Comparison of ENCODE assay signal across 8 cellular contexts in genomic region chr10:26860026-26860541, GRCh38. TPM values are rescaled to one million over a fixed set of nuclear protein-coding genes. Genes with fewer than 3 reads are reported as not detected.
DNase-seq lines count a peak whose midpoint lies in the region; ATAC-seq, FAIRE-seq and TF ChIP-seq lines count a peak whose summit lies in the region.

No MANE protein-coding gene starts in this region.

- no peaks in the 10 kb centered on the region for H4K20me1 ChIP-seq in K562 (replicated peaks; ENCODE audit: control insufficient read depth, insufficient read depth, low read length)

- no peaks in the 10 kb centered on the region for H3K36me3 ChIP-seq in K562 (ENCODE audit: control insufficient read depth, insufficient read depth, low read length)
- H3K36me3 ChIP-seq in iPS-18a (ENCODE audit: control insufficient read depth, low read depth, low read length): no peaks in the 10 kb centered on the region
- H3K36me3 ChIP-seq in skeletal muscle tissue (ENCODE audit: control insufficient read depth in 3 of 3, insufficient read depth in 3 of 3, low read length in 3 of 3): no peaks in the 10 kb centered on the region

- H3K9me3 ChIP-seq in K562 (replicated peaks; ENCODE audit: control insufficient read depth, insufficient read depth, low read depth, low read length) (no peaks in the 10 kb centered on the region), iPS-18a (ENCODE audit: control insufficient read depth, low read depth, low read length) (no peaks in the 10 kb centered on the region), skeletal muscle tissue (ENCODE audit: control insufficient read depth in 3 of 3, low read length in 3 of 3) (no peaks in the 10 kb centered on the region)

- CTCF ChIA-PET in K562 (lab: Yijun Ruan, JAX; ENCODE audit: low intra/inter-chr PET ratio): interaction anchor here (2.4 kb wide), 1 partner anchor 22 kb away, joined by 11 read pairs; no protein-coding TSS in a partner anchor

- ATAC-seq in GM19463 (IDR thresholded peaks at IDR 0.05; ENCODE audit: unreplicated experiment): peak; percentile 16
- ATAC-seq in K562: peak; percentile 75

- in situ Hi-C loops in K562 (cut with MboI): no loop called here

- DNase-seq in CD1c-positive myeloid dendritic cell (ENCODE audit: extremely low spot score) (peak; percentile 72), HTR-8/SVneo (ENCODE audit: insufficient read length, low spot score) (peak; percentile 42), T-helper 9 cell (peak; percentile 51), K562 (ENCODE audit: extremely low read depth in 1 of 4, low spot score in 3 of 4) (peak; percentile 51 to 80 (median 62)), NCI-H2196 (lab: John Stamatoyannopoulos, UW; ENCODE audit: unreplicated experiment) (no peak)

- peak overlapping the region; percentile 92 for H3K4me2 ChIP-seq in K562 (ENCODE audit: insufficient read depth, low read length)

- FAIRE-seq in HTR-8/SVneo (lab: Jason Lieb, UNC): no peak
- no peak for FAIRE-seq in K562 (lab: Jason Lieb, UNC)

- H3K4me1 ChIP-seq in K562 (replicated peaks in 1 of 2; ENCODE audit: control insufficient read depth in 2 of 2, insufficient read depth in 2 of 2, low read length in 2 of 2) (peaks cover 3 to 14% of the 10 kb centered on the region in 2 experiments; a peak in 4 of 5 replicates), iPS-18a (ENCODE audit: control insufficient read depth, low read depth, low read length) (peaks cover 12% of the 10 kb centered on the region), skeletal muscle tissue (ENCODE audit: control insufficient read depth in 3 of 3, insufficient read depth in 3 of 3, low read length in 3 of 3) (peaks cover 13 to 17% (median 17%) of the 10 kb centered on the region in 3 donors)

- no TSS peak for BruUV-seq in K562 (replicated peaks; lab: Mats Ljungman, UMichigan)

- 0% methylated on average over 5 of the region's 36 CpGs for WGBS in K562 (ENCODE audit: insufficient coverage, low coverage, missing lambda C conversion rate)

- POLR2A ChIA-PET in K562 (lab: Yijun Ruan, JAX): interaction anchor here (1.0 to 1.6 kb wide), 3 partner anchors 11 to 184 kb away, joined by 4 to 6 read pairs (median 4); no protein-coding TSS in a partner anchor

- H3K27me3 ChIP-seq in K562 (ENCODE audit: control insufficient read depth in 2 of 2, insufficient read depth in 2 of 2, low read length in 2 of 2) (0 out of 5 replicates have a peak, but pooled peaks cover 4 to 5% of the 10 kb centered on the region in 2 experiments), iPS-18a (ENCODE audit: control insufficient read depth, insufficient read depth, low read length) (no peaks in the 10 kb centered on the region), skeletal muscle tissue (ENCODE audit: control insufficient read depth in 3 of 3, insufficient read depth in 3 of 3, low read length in 3 of 3) (no peaks in the 10 kb centered on the region)

- H3K9me1 ChIP-seq in K562 (ENCODE audit: control insufficient read depth, insufficient read depth, low read length): no peaks in the 10 kb centered on the region

- no peak for TF ChIP-seq EP300 in K562 (IDR thresholded peaks at IDR 0.05; ENCODE audit: low read length)

- H3K79me2 ChIP-seq in K562 (ENCODE audit: control insufficient read depth, insufficient read depth, low read length): peaks cover 56% of the 10 kb centered on the region

- peak overlapping the region; percentile 98 for H2AFZ ChIP-seq in K562 (ENCODE audit: low read depth, low read length)

- no peak for TF ChIP-seq CTCF in K562 (IDR thresholded peaks at IDR 0.05 in 2 of 3, conservative IDR thresholded peaks at IDR 0.05 in 1 of 3; ENCODE audit: insufficient read depth in 2 of 3, low read depth in 1 of 3, low read length in 3 of 3)

- H3K4me3 ChIP-seq in K562 (peak overlapping the region; percentile 100), iPS-18a (ENCODE audit: low read length) (peak overlapping the region; percentile 97), skeletal muscle tissue (ENCODE audit: low read length in 3 of 3) (peak overlapping the region; percentile 82 to 98 (median 95))

- TF ChIP-seq RAD21 in K562 (CRISPR knock-in tag; conservative IDR thresholded peaks at IDR 0.05 in 1 of 2, IDR thresholded peaks at IDR 0.05 in 1 of 2): no peak

- H3K27ac ChIP-seq in K562 (ENCODE audit: extremely low read depth, low read depth, low read length) (peak overlapping the region; percentile 94), iPS-18a (ENCODE audit: low read length) (no peak overlapping the region), skeletal muscle tissue (ENCODE audit: low read depth, low read length) (peak overlapping the region; percentile 96)

- intact Hi-C loops in K562 (cut with micrococcal nuclease): loop anchor here (5.0 to 10.0 kb wide), 2 partner anchors 103 to 295 kb away; partner anchors contain the start of genes MASTL and YME1L1

- no peak for TF ChIP-seq POLR2A in K562 (conservative IDR thresholded peaks at IDR 0.05)

- peak overlapping the region; percentile 92 to 97 for H3K9ac ChIP-seq in K562 (ENCODE audit: insufficient read depth in 1 of 2, low read depth in 2 of 2, low read length in 2 of 2)
- peak overlapping the region; percentile 91 for H3K9ac ChIP-seq in iPS-18a (ENCODE audit: low read length)
- H3K9ac ChIP-seq in skeletal muscle tissue (ENCODE audit: low read depth in 1 of 3, low read length in 3 of 3): peak overlapping the region; percentile 88 to 90 (median 89)

TF ChIP-seq in K562, 482 proteins besides CTCF, POLR2A, EP300 and RAD21 (continues in another document):
- TF ChIP-seq NFIC (IDR thresholded peaks at IDR 0.05) (no peak), RBBP5 (IDR thresholded peaks at IDR 0.05; ENCODE audit: borderline replicate concordance, insufficient read depth, low read length, poor library complexity, severe bottlenecking) (no peak), ZNF785 (CRISPR knock-in tag; IDR thresholded peaks at IDR 0.05) (no peak), ZBED1 (IDR thresholded peaks at IDR 0.05) (no peak), RBM22 (IDR thresholded peaks at IDR 0.05; ENCODE audit: low read depth, low read length, poor library complexity, severe bottlenecking) (peak; percentile 56), ESRRB (CRISPR knock-in tag; IDR thresholded peaks at IDR 0.05; ENCODE audit: borderline replicate concordance) (no peak), BRD4 (IDR thresholded peaks at IDR 0.05) (no peak), L3MBTL2 (IDR thresholded peaks at IDR 0.05) (no peak), SRSF9 (IDR thresholded peaks at IDR 0.05; ENCODE audit: borderline replicate concordance, low read depth, low read length) (no peak), CHD1 (IDR thresholded peaks at IDR 0.05; ENCODE audit: low read length) (no peak), NFYB (IDR thresholded peaks at IDR 0.05; ENCODE audit: extremely low read depth, insufficient read length) (no peak), KLF10 (CRISPR knock-in tag; IDR thresholded peaks at IDR 0.05) (no peak), ZNF830 (CRISPR knock-in tag; IDR thresholded peaks at IDR 0.05) (no peak), FOXK2 (conservative IDR thresholded peaks at IDR 0.05 in 1 of 2, IDR thresholded peaks at IDR 0.05 in 1 of 2; ENCODE audit: low read depth in 2 of 2) (peak in 1 of 2 experiments; percentile 29; a peak in 1 of 4 replicates)
- TF ChIP-seq, protein P1, sequence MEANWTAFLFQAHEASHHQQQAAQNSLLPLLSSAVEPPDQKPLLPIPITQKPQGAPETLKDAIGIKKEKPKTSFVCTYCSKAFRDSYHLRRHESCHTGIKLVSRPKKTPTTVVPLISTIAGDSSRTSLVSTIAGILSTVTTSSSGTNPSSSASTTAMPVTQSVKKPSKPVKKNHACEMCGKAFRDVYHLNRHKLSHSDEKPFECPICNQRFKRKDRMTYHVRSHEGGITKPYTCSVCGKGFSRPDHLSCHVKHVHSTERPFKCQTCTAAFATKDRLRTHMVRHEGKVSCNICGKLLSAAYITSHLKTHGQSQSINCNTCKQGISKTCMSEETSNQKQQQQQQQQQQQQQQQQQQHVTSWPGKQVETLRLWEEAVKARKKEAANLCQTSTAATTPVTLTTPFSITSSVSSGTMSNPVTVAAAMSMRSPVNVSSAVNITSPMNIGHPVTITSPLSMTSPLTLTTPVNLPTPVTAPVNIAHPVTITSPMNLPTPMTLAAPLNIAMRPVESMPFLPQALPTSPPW (CRISPR knock-in tag; IDR thresholded peaks at IDR 0.05): peak; percentile 77

RNA-seq across cellular contexts. Expression of gene ABI1, which starts 0.7 kb away (rescaled TPM):
- 18.6 and 42.7 TPM in 2 replicates for total RNA-seq in K562 (2011; cell fraction: chromatin; rRNA removed; ENCODE audit: low replicate concordance)
- total RNA-seq in K562 (2011; cell fraction: nucleolus; rRNA removed): 9.8 and 10.5 TPM in 2 replicates
- total RNA-seq in K562 (2011; cell fraction: nucleoplasm; rRNA removed): 17.5 and 23.7 TPM in 2 replicates
- total RNA-seq in K562 (2014; rRNA removed) (26.6 and 28.7 TPM in 2 replicates), K562 (2014; rRNA removed; fragmentation: Illumina TruSeq; extraction: Trizol) (39.0 and 46.8 TPM in 2 replicates), K562 (2015; rRNA removed; fragmentation: Illumina TruSeq; extraction: Trizol) (38.0 and 41.5 TPM in 2 replicates), K562 (2021) (32.4 and 35.0 TPM in 2 replicates), skeletal muscle tissue (23.0 TPM)
- polyA plus RNA-seq in K562 (2011; rRNA removed) (37.8 and 47.3 TPM in 2 replicates), K562 (2014; fragmentation: Illumina TruSeq; extraction: Trizol) (40.6 and 48.2 TPM in 2 replicates), K562 (2014; fragmentation: Nextera tagmentation; extraction: Ambion mirVana) (10 to 100 TPM; 39.0 to 52.3 TPM), K562 (2014; rRNA removed) (22.1 and 23.8 TPM in 2 replicates)
- 25.1 and 32.8 TPM in 2 replicates for polyA plus RNA-seq in K562 (2011; cell fraction: cytosol; rRNA removed)
- 20.0 and 28.9 TPM in 2 replicates for polyA plus RNA-seq in K562 (2011; cell fraction: nucleus; rRNA removed)
- polyA plus RNA-seq in K562 (2012): 33.7 and 35.1 TPM in 2 replicates
- 42.7 and 51.0 TPM in 2 replicates for polyA minus RNA-seq in K562 (2011; rRNA and poly(A)+ RNA removed)
- polyA minus RNA-seq in K562 (2011; cell fraction: cytosol; rRNA and poly(A)+ RNA removed): 13.0 and 18.2 TPM in 2 replicates
- polyA minus RNA-seq in K562 (2011; cell fraction: nucleus; rRNA and poly(A)+ RNA removed): 17.9 and 34.8 TPM in 2 replicates
